In genomic region chr17:81684442-81684911, GRCh38 we compare ENCODE assay signal across 2 cellular contexts.
TF ChIP-seq lines count a peak whose summit lies in the region.

No MANE protein-coding gene starts in this region.

TF ChIP-seq in A549, 52 proteins besides CTCF, POLR2A, EP300 and RAD21:
- TF ChIP-seq E2F6 (IDR thresholded peaks at IDR 0.05; ENCODE audit: borderline replicate concordance, low read depth), result peak; percentile 98
- 0 out of 2 replicates have a peak, but pooled peaks have one; percentile 33 for TF ChIP-seq PHF8 (IDR thresholded peaks at IDR 0.05; ENCODE audit: borderline replicate concordance, low read depth)
- TF ChIP-seq NR3C1 (IDR thresholded peaks at IDR 0.05), result no peak
- TF ChIP-seq BHLHE40 (IDR thresholded peaks at IDR 0.05; ENCODE audit: low read depth, low read length), result 0 out of 2 replicates have a peak, but pooled peaks have one; percentile 34
- TF ChIP-seq HOXA7 (CRISPR knock-in tag; IDR thresholded peaks at IDR 0.05), result no peak
- TF ChIP-seq KDM1A (IDR thresholded peaks at IDR 0.05; ENCODE audit: low read depth), result no peak
- 0 out of 2 replicates have a peak, but pooled peaks have one; percentile 27 for TF ChIP-seq MAZ (IDR thresholded peaks at IDR 0.05; ENCODE audit: borderline replicate concordance, low read depth, low read length)
- TF ChIP-seq ZSCAN20 (CRISPR knock-in tag; IDR thresholded peaks at IDR 0.05), result no peak
- TF ChIP-seq ESRRA (IDR thresholded peaks at IDR 0.05; ENCODE audit: borderline replicate concordance, low read length), result peak; percentile 50; the same call in 1 of the 2 replicates
- TF ChIP-seq MAX (IDR thresholded peaks at IDR 0.05), result peak; percentile 96
- peak; percentile 78; the same call in 1 of the 2 replicates for TF ChIP-seq HOXB5 (CRISPR knock-in tag; IDR thresholded peaks at IDR 0.05)
- TF ChIP-seq, protein P1, sequence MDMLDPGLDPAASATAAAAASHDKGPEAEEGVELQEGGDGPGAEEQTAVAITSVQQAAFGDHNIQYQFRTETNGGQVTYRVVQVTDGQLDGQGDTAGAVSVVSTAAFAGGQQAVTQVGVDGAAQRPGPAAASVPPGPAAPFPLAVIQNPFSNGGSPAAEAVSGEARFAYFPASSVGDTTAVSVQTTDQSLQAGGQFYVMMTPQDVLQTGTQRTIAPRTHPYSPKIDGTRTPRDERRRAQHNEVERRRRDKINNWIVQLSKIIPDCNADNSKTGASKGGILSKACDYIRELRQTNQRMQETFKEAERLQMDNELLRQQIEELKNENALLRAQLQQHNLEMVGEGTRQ (IDR thresholded peaks at IDR 0.05), result peak; percentile 73
- TF ChIP-seq, protein P2, sequence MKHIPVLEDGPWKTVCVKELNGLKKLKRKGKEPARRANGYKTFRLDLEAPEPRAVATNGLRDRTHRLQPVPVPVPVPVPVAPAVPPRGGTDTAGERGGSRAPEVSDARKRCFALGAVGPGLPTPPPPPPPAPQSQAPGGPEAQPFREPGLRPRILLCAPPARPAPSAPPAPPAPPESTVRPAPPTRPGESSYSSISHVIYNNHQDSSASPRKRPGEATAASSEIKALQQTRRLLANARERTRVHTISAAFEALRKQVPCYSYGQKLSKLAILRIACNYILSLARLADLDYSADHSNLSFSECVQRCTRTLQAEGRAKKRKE (CRISPR knock-in tag; IDR thresholded peaks at IDR 0.05; ENCODE audit: low read depth), result peak; percentile 90
- peak; percentile 84 for TF ChIP-seq EHF (CRISPR knock-in tag; IDR thresholded peaks at IDR 0.05)

TF ChIP-seq in GM23338, 12 proteins besides CTCF, POLR2A, EP300 and RAD21:
- TF ChIP-seq EZH2phosphoT487 (IDR thresholded peaks at IDR 0.05; ENCODE audit: unreplicated experiment), result no peak
- TF ChIP-seq NANOG (IDR thresholded peaks at IDR 0.05; ENCODE audit: borderline replicate concordance), result no peak
- no peak for TF ChIP-seq REST (IDR thresholded peaks at IDR 0.05; ENCODE audit: unreplicated experiment)
- TF ChIP-seq, protein P3, sequence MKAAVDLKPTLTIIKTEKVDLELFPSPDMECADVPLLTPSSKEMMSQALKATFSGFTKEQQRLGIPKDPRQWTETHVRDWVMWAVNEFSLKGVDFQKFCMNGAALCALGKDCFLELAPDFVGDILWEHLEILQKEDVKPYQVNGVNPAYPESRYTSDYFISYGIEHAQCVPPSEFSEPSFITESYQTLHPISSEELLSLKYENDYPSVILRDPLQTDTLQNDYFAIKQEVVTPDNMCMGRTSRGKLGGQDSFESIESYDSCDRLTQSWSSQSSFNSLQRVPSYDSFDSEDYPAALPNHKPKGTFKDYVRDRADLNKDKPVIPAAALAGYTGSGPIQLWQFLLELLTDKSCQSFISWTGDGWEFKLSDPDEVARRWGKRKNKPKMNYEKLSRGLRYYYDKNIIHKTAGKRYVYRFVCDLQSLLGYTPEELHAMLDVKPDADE (IDR thresholded peaks at IDR 0.05), result no peak
- no peak for TF ChIP-seq POLR2AphosphoS5 (IDR thresholded peaks at IDR 0.05; ENCODE audit: low read depth)
- no peak for TF ChIP-seq CREB1 (CRISPR knock-in tag; IDR thresholded peaks at IDR 0.05; ENCODE audit: low read depth)
- TF ChIP-seq STAT1 (IDR thresholded peaks at IDR 0.05; ENCODE audit: unreplicated experiment), result no peak
- TF ChIP-seq EZH2 (IDR thresholded peaks at IDR 0.05; ENCODE audit: low read depth, unreplicated experiment), result no peak
- TF ChIP-seq ZNF331 (CRISPR knock-in tag; IDR thresholded peaks at IDR 0.05; ENCODE audit: low read depth), result no peak
- TF ChIP-seq JUNB (IDR thresholded peaks at IDR 0.05; ENCODE audit: unreplicated experiment), result no peak
- TF ChIP-seq, protein P4, sequence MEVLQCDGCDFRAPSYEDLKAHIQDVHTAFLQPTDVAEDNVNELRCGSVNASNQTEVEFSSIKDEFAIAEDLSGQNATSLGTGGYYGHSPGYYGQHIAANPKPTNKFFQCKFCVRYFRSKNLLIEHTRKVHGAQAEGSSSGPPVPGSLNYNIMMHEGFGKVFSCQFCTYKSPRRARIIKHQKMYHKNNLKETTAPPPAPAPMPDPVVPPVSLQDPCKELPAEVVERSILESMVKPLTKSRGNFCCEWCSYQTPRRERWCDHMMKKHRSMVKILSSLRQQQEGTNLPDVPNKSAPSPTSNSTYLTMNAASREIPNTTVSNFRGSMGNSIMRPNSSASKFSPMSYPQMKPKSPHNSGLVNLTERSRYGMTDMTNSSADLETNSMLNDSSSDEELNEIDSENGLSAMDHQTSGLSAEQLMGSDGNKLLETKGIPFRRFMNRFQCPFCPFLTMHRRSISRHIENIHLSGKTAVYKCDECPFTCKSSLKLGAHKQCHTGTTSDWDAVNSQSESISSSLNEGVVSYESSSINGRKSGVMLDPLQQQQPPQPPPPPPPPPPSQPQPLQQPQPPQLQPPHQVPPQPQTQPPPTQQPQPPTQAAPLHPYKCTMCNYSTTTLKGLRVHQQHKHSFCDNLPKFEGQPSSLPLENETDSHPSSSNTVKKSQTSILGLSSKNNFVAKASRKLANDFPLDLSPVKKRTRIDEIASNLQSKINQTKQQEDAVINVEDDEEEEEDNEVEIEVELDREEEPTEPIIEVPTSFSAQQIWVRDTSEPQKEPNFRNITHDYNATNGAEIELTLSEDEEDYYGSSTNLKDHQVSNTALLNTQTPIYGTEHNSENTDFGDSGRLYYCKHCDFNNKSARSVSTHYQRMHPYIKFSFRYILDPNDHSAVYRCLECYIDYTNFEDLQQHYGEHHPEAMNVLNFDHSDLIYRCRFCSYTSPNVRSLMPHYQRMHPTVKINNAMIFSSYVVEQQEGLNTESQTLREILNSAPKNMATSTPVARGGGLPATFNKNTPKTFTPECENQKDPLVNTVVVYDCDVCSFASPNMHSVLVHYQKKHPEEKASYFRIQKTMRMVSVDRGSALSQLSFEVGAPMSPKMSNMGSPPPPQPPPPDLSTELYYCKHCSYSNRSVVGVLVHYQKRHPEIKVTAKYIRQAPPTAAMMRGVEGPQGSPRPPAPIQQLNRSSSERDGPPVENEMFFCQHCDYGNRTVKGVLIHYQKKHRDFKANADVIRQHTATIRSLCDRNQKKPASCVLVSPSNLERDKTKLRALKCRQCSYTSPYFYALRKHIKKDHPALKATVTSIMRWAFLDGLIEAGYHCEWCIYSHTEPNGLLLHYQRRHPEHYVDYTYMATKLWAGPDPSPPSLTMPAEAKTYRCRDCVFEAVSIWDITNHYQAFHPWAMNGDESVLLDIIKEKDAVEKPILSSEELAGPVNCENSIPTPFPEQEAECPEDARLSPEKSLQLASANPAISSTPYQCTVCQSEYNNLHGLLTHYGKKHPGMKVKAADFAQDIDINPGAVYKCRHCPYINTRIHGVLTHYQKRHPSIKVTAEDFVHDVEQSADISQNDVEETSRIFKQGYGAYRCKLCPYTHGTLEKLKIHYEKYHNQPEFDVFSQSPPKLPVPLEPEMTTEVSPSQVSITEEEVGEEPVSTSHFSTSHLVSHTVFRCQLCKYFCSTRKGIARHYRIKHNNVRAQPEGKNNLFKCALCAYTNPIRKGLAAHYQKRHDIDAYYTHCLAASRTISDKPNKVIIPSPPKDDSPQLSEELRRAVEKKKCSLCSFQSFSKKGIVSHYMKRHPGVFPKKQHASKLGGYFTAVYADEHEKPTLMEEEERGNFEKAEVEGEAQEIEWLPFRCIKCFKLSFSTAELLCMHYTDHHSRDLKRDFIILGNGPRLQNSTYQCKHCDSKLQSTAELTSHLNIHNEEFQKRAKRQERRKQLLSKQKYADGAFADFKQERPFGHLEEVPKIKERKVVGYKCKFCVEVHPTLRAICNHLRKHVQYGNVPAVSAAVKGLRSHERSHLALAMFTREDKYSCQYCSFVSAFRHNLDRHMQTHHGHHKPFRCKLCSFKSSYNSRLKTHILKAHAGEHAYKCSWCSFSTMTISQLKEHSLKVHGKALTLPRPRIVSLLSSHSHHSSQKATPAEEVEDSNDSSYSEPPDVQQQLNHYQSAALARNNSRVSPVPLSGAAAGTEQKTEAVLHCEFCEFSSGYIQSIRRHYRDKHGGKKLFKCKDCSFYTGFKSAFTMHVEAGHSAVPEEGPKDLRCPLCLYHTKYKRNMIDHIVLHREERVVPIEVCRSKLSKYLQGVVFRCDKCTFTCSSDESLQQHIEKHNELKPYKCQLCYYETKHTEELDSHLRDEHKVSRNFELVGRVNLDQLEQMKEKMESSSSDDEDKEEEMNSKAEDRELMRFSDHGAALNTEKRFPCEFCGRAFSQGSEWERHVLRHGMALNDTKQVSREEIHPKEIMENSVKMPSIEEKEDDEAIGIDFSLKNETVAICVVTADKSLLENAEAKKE (CRISPR knock-in tag; IDR thresholded peaks at IDR 0.05), result no peak
- no peak for TF ChIP-seq ZNF114 (CRISPR knock-in tag; IDR thresholded peaks at IDR 0.05)
